In the genomic region with DNA sequence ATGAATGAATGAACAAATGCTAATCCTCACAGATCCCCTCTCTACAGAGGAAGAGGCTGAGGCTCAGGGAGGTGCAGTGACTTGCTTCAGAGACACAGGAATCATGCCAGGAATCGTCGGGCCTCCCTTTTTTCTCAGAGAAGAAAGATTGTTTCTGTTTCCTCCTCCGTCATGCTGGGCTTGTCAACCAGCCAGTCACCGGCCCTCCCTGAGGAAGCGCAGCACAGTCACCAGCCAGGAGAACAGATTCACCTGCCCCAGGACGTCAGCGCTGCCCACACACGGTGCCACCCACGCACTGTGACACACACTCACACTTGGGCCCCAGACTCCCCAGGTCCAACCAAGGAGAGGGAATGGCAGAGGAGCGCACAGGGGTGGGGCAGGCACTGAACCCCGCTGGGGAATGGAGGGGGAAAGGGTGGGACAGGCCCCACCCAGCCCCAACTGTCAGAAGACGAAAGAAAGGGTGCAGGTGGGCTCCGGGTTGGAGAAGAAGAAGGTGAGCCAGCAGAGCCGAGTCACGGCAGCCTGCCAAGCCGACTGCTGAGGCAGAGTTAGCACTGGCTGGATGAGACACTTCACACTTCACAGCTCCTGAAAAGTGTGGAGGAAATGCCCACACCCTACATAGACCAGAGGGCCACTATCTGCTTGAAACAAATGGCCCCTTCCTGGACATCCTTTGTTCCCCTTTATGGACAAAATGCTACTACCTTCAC, we compare ENCODE assay signal across 8 cellular contexts. TPM values are rescaled to one million over a fixed set of nuclear protein-coding genes. Genes with fewer than 3 reads are reported as not detected.
DNase-seq lines count a peak whose midpoint lies in the region; ATAC-seq, FAIRE-seq and TF ChIP-seq lines count a peak whose summit lies in the region.

No MANE protein-coding gene starts in this region.

- DNase-seq in cardiac septum (ENCODE audit: low spot score) = peak; percentile 75
- DNase-seq in Right ventricle myocardium inferior (ENCODE audit: missing footprints) = no peak
- DNase-seq in cardiac fibroblast (ENCODE audit: low read depth in 2 of 2) = peak; percentile 85 to 86
- DNase-seq in mucosa of descending colon = peak; percentile 70 to 84 (median 79)
- peak; percentile 75 for DNase-seq in urothelium cell line (ENCODE audit: low spot score)
- no peak for DNase-seq in dedifferentiated amniotic fluid mesenchymal stem cell (ENCODE audit: extremely low spot score)
- no peak for DNase-seq in BE2C

- peaks cover 5% of the 10 kb centered on the region for H3K4me1 ChIP-seq in mucosa of descending colon (ENCODE audit: low read depth)
- H3K4me1 ChIP-seq in BE2C = no peaks in the 10 kb centered on the region

- no peaks in the 10 kb centered on the region for H3K27me3 ChIP-seq in BE2C

- H3K9me3 ChIP-seq in mucosa of descending colon (no peaks in the 10 kb centered on the region), BE2C (no peaks in the 10 kb centered on the region)

- no peak for ATAC-seq in Right ventricle myocardium inferior
- ATAC-seq in mucosa of descending colon = peak; percentile 97
- no peak for ATAC-seq in HG03045 (IDR thresholded peaks at IDR 0.05; ENCODE audit: unreplicated experiment)

- TF ChIP-seq CTCF in cardiac fibroblast (IDR thresholded peaks at IDR 0.05; ENCODE audit: low read depth, low read length) (no peak), mucosa of descending colon (IDR thresholded peaks at IDR 0.05) (no peak), BE2C (IDR thresholded peaks at IDR 0.05; ENCODE audit: low read depth, low read length) (no peak)

- H3K36me3 ChIP-seq in mucosa of descending colon (ENCODE audit: low read depth) (no peaks in the 10 kb centered on the region), BE2C (no peaks in the 10 kb centered on the region)

- H3K4me3 ChIP-seq in cardiac fibroblast (replicated peaks in 1 of 2; ENCODE audit: low read depth in 2 of 2, low read length in 2 of 2) = no peak overlapping the region
- no peak overlapping the region for H3K4me3 ChIP-seq in mucosa of descending colon
- no peak overlapping the region for H3K4me3 ChIP-seq in BE2C (ENCODE audit: low read depth, low read length)

- peak; percentile 48 for FAIRE-seq in urothelium cell line (lab: Jason Lieb, UNC)

- intact Hi-C loops in cardiac septum (cut with DNase I) (no loop called here), Right ventricle myocardium inferior (cut with DNase I) (no loop called here), mucosa of descending colon (cut with DNase I, micrococcal nuclease) (no loop called here)

RNA-seq across cellular contexts. Expression of a gene that starts 13.8 kb away (rescaled TPM):
- total RNA-seq in cardiac septum = 76.9 TPM
- total RNA-seq in Right ventricle myocardium inferior = 74.8 TPM
- total RNA-seq in mucosa of descending colon = 100 to 1,000 TPM; 153 to 222 (median 199) TPM
- 103 TPM for polyA plus RNA-seq in BE2C (2012; ENCODE audit: insufficient read depth, insufficient read length, low read depth)

RNA-seq across cellular contexts. Expression of a gene that starts 49.2 kb away (rescaled TPM):
- 49.9 TPM for total RNA-seq in cardiac septum
- total RNA-seq in Right ventricle myocardium inferior = 103 TPM
- total RNA-seq in mucosa of descending colon = 100 to 1,000 TPM in 2 of 3 donors, 10 to 100 TPM in 1; 90.9 to 233 (median 137) TPM
- 19.5 TPM for polyA plus RNA-seq in BE2C (2012; ENCODE audit: insufficient read depth, insufficient read length, low read depth)

Comparison
In these comparisons a context has a peak if more than half of its experiments do, and no peak if none do; other contexts are left out.
1. DNase-seq: peak in cardiac septum (single experiment), cardiac fibroblast (2 of 2), mucosa of descending colon (3 of 3) and urothelium cell line (single experiment); none in Right ventricle myocardium inferior (single experiment), dedifferentiated amniotic fluid mesenchymal stem cell (single experiment) and BE2C (single experiment).